Comparison of ENCODE assay signal across 24 cellular contexts in the genomic region with DNA sequence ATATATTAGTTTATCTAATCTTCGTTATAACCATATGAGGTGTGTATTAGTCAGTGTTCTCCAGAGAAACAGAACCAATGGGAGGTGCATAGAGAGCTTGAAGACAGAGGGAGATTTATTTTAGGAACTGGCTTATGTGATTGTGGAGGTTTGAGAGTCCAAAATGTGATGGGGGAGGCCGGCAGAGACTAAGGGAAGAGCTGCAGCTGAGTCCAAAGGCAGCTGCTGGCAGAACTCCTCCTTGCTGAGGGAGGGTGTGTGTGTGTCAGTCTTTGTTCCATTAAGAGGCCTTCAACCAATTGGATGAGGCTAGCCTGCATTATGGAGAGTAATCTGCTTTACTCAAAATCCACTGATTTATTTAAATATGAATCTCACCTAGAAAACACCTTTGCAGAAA.
DNase-seq lines count a peak whose midpoint lies in the region; ATAC-seq and TF ChIP-seq lines count a peak whose summit lies in the region.
"Had no signal": no experiment of that assay in that cellular context is flagged by ENCODE, and none has a peak within 500 bp of the region (broad histone marks: within the 10 kb centered on the region; RNA-seq: fewer than 3 reads in every experiment).

No MANE protein-coding gene starts in this region.

- CTCF ChIA-PET in mammary epithelial cell (lab: Charles Lee; ENCODE audit: low non-redundant PET): no interaction called here

- no peaks in the 10 kb centered on the region for H4K20me1 ChIP-seq in mammary epithelial cell (ENCODE audit: insufficient read depth, low read length)

- H3K9me3 ChIP-seq in uterus (no peaks in the 10 kb centered on the region), mammary epithelial cell (replicated peaks; ENCODE audit: insufficient read depth, low read length) (no peaks in the 10 kb centered on the region)
- H3K9me3 ChIP-seq: esophagus squamous epithelium, thoracic aorta had no signal

- no peak overlapping the region for H2AFZ ChIP-seq in mammary epithelial cell (ENCODE audit: low read depth, low read length)

- DNase-seq in NCI-H82 (lab: John Stamatoyannopoulos, UW): peak; percentile 53
- no peak for DNase-seq in NCI-H82 treated with DMSO at 0.1 percent for 48 hours (lab: John Stamatoyannopoulos, UW; ENCODE audit: unreplicated experiment)
- DNase-seq in myocyte (ENCODE audit: low read depth): peak; percentile 59
- DNase-seq in uterus: peak; percentile 59 to 72
- no peak for DNase-seq in mammary epithelial cell
- DNase-seq in Right ventricle myocardium superior: no peak
- no peak for DNase-seq in NCI-H774 (lab: John Stamatoyannopoulos, UW)
- DNase-seq: activated CD4-positive, alpha-beta T cell treated with anti-CD3 and anti-CD28 coated beads for 4 hours; DMS79; effector CD8-positive, alpha-beta T cell; esophagus squamous epithelium; KG1; kidney glomerular epithelial cell; mesendoderm; NCI-H187 treated with DMSO at 0.1 percent for 48 hours; NCI-H748 treated with DMSO at 0.1 percent for 48 hours; SHP77 treated with DMSO at 0.1 percent for 48 hours; stimulated activated CD4-positive, alpha-beta T cell treated with anti-CD3 and anti-CD28 coated beads, Interleukin-1b, Interleukin-23, amount 100 ng/mL, for 48 hours; SW 1271 had no signal

- ATAC-seq in Right ventricle myocardium superior (ENCODE audit: poor library complexity): no peak
- ATAC-seq: stimulated activated effector memory CD8-positive, alpha-beta T cell treated with anti-CD3 and anti-CD28 coated beads, Interleukin-12 subunit alpha, Interleukin-12 subunit beta, amount 100 ng/mL, for 72 hours had no signal

- no peaks in the 10 kb centered on the region for H3K27me3 ChIP-seq in uterus
- H3K27me3 ChIP-seq in mammary epithelial cell (ENCODE audit: insufficient read depth, low read length): no peaks in the 10 kb centered on the region
- H3K27me3 ChIP-seq: esophagus squamous epithelium had no signal

- no peaks in the 10 kb centered on the region for H3K4me1 ChIP-seq in uterus
- peaks cover 40% of the 10 kb centered on the region for H3K4me1 ChIP-seq in mammary epithelial cell (ENCODE audit: insufficient read depth, low read length)

- no peak overlapping the region for H3K4me3 ChIP-seq in uterus
- H3K4me3 ChIP-seq in mammary epithelial cell (replicated peaks in 1 of 3; ENCODE audit: insufficient read depth in 1 of 3, low read depth in 2 of 3, low read length in 3 of 3): no peak overlapping the region
- H3K4me3 ChIP-seq: esophagus squamous epithelium, skin epidermis, thoracic aorta had no signal

- H3K4me2 ChIP-seq in mammary epithelial cell (ENCODE audit: insufficient read depth, low read depth, low read length): no peak overlapping the region

- WGBS in mammary epithelial cell (ENCODE audit: low coverage, missing lambda C conversion rate): 100% methylated on average over 2 of the region's 2 CpGs

- in situ Hi-C loops in mammary epithelial cell (cut with MboI; ENCODE audit: low sequenced_read_pairs in 2 of 2): no loop called here

- H3K79me2 ChIP-seq in mammary epithelial cell (ENCODE audit: insufficient read depth, low read length): peaks cover 90% of the 10 kb centered on the region

- intact Hi-C loops in uterus (cut with DNase I; ENCODE audit: low total_unique reads) (no loop called here), mammary epithelial cell (cut with micrococcal nuclease) (no loop called here), Right ventricle myocardium superior (cut with DNase I) (no loop called here)

- dilution Hi-C loops in mammary epithelial cell (cut with HindIII; ENCODE audit: low sequenced_read_pairs): no loop called here

- H3K9ac ChIP-seq in mammary epithelial cell (ENCODE audit: insufficient read depth, low read length): no peak overlapping the region

- H3K27ac ChIP-seq in cingulate gyrus (ENCODE audit: low read depth, low read length) (peak overlapping the region; percentile 65), uterus (peak overlapping the region; percentile 63), mammary epithelial cell (ENCODE audit: insufficient read depth, low read depth, low read length) (no peak overlapping the region)
- H3K27ac ChIP-seq: 22Rv1, skin epidermis, thoracic aorta had no signal

- TF ChIP-seq CTCF in uterus (IDR thresholded peaks at IDR 0.05): no peak
- TF ChIP-seq CTCF in mammary epithelial cell (conservative IDR thresholded peaks at IDR 0.05 in 1 of 2, IDR thresholded peaks at IDR 0.05 in 1 of 2; ENCODE audit: extremely low read depth in 1 of 2, insufficient read depth in 1 of 2, low read depth in 1 of 2, low read length in 2 of 2): no peak

- no TSS peak for BruUV-seq in mammary epithelial cell (replicated peaks; lab: Mats Ljungman, UMichigan)

- no peak for TF ChIP-seq POLR2A in uterus (IDR thresholded peaks at IDR 0.05)

- H3K36me3 ChIP-seq in uterus: no peaks in the 10 kb centered on the region
- peaks cover 6% of the 10 kb centered on the region for H3K36me3 ChIP-seq in mammary epithelial cell (ENCODE audit: insufficient read depth, low read length)
- H3K36me3 ChIP-seq: thoracic aorta had no signal

Comparison
In these comparisons a context has a peak if more than half of its experiments do, and no peak if none do; other contexts are left out.
1. DNase-seq: peak in NCI-H82 (single experiment), myocyte (single experiment) and uterus (2 of 2); none in NCI-H82 treated with DMSO at 0.1 percent for 48 hours (single experiment), mammary epithelial cell (single experiment), Right ventricle myocardium superior (single experiment) and NCI-H774 (single experiment).